9 cellular contexts compared by ENCODE assay signal in genomic region chr5:134115806-134116175, GRCh38. TPM values are rescaled to one million over a fixed set of nuclear protein-coding genes. Genes with fewer than 3 reads are reported as not detected.
DNase-seq lines count a peak whose midpoint lies in the region; ATAC-seq, FAIRE-seq and TF ChIP-seq lines count a peak whose summit lies in the region.
"Had no signal": no experiment of that assay in that cellular context is flagged by ENCODE, and none has a peak within 500 bp of the region (broad histone marks: within the 10 kb centered on the region; RNA-seq: fewer than 3 reads in every experiment).

No MANE protein-coding gene starts in this region.

- H3K9ac ChIP-seq in HCT116 (ENCODE audit: low read length), result peak overlapping the region; percentile 70
- peak overlapping the region; percentile 72 for H3K9ac ChIP-seq in astrocyte (ENCODE audit: low read length)

- BruUV-seq in HCT116 (replicated peaks; lab: Mats Ljungman, UMichigan), result no TSS peak

- peaks cover 11% of the 10 kb centered on the region; the same call in 1 of the 2 replicates for H3K27me3 ChIP-seq in ACC112 (ENCODE audit: insufficient read depth, low read length)
- no peaks in the 10 kb centered on the region for H3K27me3 ChIP-seq in HCT116 (ENCODE audit: insufficient read depth, low read length)
- H3K27me3 ChIP-seq in astrocyte (ENCODE audit: insufficient read depth, low read length), result peaks cover 4% of the 10 kb centered on the region

- CTCF ChIA-PET in HCT116 (lab: Charles Lee), result no interaction called here

- H4K20me1 ChIP-seq in HCT116 (ENCODE audit: insufficient read depth) (no peaks in the 10 kb centered on the region), astrocyte (ENCODE audit: insufficient read depth, low read length) (peaks cover 38% of the 10 kb centered on the region)

- H3K4me3 ChIP-seq in ACC112 (ENCODE audit: low read depth, low read length), result peak overlapping the region; percentile 90
- H3K4me3 ChIP-seq in HCT116 (replicated peaks in 1 of 2; ENCODE audit: low read depth in 1 of 2, low read length in 2 of 2), result peak overlapping the region; percentile 57 to 69
- peak overlapping the region; percentile 52 for H3K4me3 ChIP-seq in astrocyte (ENCODE audit: insufficient read depth, low read depth, low read length)

- H3K79me2 ChIP-seq in ACC112 (ENCODE audit: control insufficient read depth, insufficient read depth, low read length, unreplicated experiment) (no peaks in the 10 kb centered on the region), HCT116 (ENCODE audit: insufficient read depth, low read length) (no peaks in the 10 kb centered on the region), astrocyte (ENCODE audit: insufficient read depth, low read length) (peaks cover 3% of the 10 kb centered on the region)

- H3K4me1 Mint-ChIP-seq in astrocyte (ENCODE audit: low read depth, unreplicated experiment) (peaks cover 8% of the 10 kb centered on the region), naive B cell (peaks cover 11 to 13% (median 13%) of the 10 kb centered on the region in 3 donors)

- FAIRE-seq in astrocyte (lab: Jason Lieb, UNC), result no peak

- H3K36me3 ChIP-seq in ACC112 (ENCODE audit: insufficient read depth, low read length), result no peaks in the 10 kb centered on the region
- H3K36me3 ChIP-seq in HCT116 (ENCODE audit: control insufficient read depth in 1 of 2, insufficient read depth in 2 of 2, low read length in 2 of 2), result 0 out of 4 replicates have a peak, but pooled peaks cover 0 to 8% of the 10 kb centered on the region in 2 experiments
- peaks cover 9% of the 10 kb centered on the region for H3K36me3 ChIP-seq in astrocyte (ENCODE audit: insufficient read depth, low read length)

- H3K27ac ChIP-seq in ACC112 (ENCODE audit: low read depth, low read length) (no peak overlapping the region), HCT116 (ENCODE audit: low read depth, low read length) (no peak overlapping the region), astrocyte (ENCODE audit: low read depth, low read length) (no peak overlapping the region)

- no peak for TF ChIP-seq RAD21 in HCT116 (IDR thresholded peaks at IDR 0.05; ENCODE audit: low read depth)

- no peaks in the 10 kb centered on the region for H3K9me2 ChIP-seq in HCT116 (ENCODE audit: insufficient read depth)

- DNase-seq in HCT116 (ENCODE audit: low read depth, low spot score) (no peak), astrocyte (ENCODE audit: low read depth) (no peak), naive B cell (no peak), GF-D8 (lab: John Stamatoyannopoulos, UW) (no peak), NCI-H1105 (lab: John Stamatoyannopoulos, UW) (no peak), NCI-H2081 (lab: John Stamatoyannopoulos, UW) (no peak)
- no peak for DNase-seq in activated CD4-positive, CD25-positive, alpha-beta regulatory T cell treated with anti-CD3 and anti-CD28 coated beads, Interleukin-2, amount 50 U/mL, for 72 hours
- DNase-seq: NCI-H2171 had no signal

- H2AFZ ChIP-seq in ACC112 (ENCODE audit: low read length, unreplicated experiment), result no peak overlapping the region
- H2AFZ ChIP-seq in HCT116 (ENCODE audit: low read depth, low read length, poor library complexity, severe bottlenecking), result no peak overlapping the region
- no peak overlapping the region for H2AFZ ChIP-seq in astrocyte (ENCODE audit: low read depth, low read length)

- POLR2A ChIA-PET in HCT116 (lab: Charles Lee), result no interaction called here

- ATAC-seq in HCT116 (no peak), naive B cell (ENCODE audit: low read depth in 2 of 2) (no peak)

- H3K36me3 Mint-ChIP-seq in astrocyte (ENCODE audit: low read depth, unreplicated experiment) (peaks cover 5% of the 10 kb centered on the region), naive B cell (no peaks in the 10 kb centered on the region)

- H3K4me3 Mint-ChIP-seq in astrocyte (ENCODE audit: unreplicated experiment) (peak overlapping the region; percentile 68), naive B cell (peak overlapping the region; percentile 67 to 80 (median 74))

- no peak for TF ChIP-seq CTCF in HCT116 (IDR thresholded peaks at IDR 0.05 in 2 of 3, conservative IDR thresholded peaks at IDR 0.05 in 1 of 3; ENCODE audit: borderline replicate concordance in 1 of 3, insufficient read depth in 1 of 3, low read depth in 2 of 3, low read length in 2 of 3)
- TF ChIP-seq CTCF in astrocyte (IDR thresholded peaks at IDR 0.05; ENCODE audit: insufficient read depth, low read depth, low read length), result no peak

- peaks cover 16% of the 10 kb centered on the region for H3K4me1 ChIP-seq in ACC112 (ENCODE audit: control insufficient read depth, insufficient read depth, low read length, unreplicated experiment)
- peaks cover 4 to 28% of the 10 kb centered on the region in 2 experiments; a peak in 3 of 4 replicates for H3K4me1 ChIP-seq in HCT116 (ENCODE audit: control insufficient read depth in 1 of 2, insufficient read depth in 2 of 2, low read length in 2 of 2)
- H3K4me1 ChIP-seq in astrocyte (ENCODE audit: insufficient read depth, low read length), result peaks cover 29% of the 10 kb centered on the region

- H3K27ac Mint-ChIP-seq in astrocyte (ENCODE audit: unreplicated experiment), result no peak overlapping the region
- peak overlapping the region in 3 of 6 donors; percentile 4 to 80 (median 59) for H3K27ac Mint-ChIP-seq in naive B cell

- RAD21 ChIA-PET in HCT116 (lab: Charles Lee; ENCODE audit: low non-redundant PET in 1 of 2, low total read pairs in 2 of 2, uncharacterized antibody in 2 of 2, unreplicated experiment in 2 of 2), result no interaction called here

- H3K4me2 ChIP-seq in HCT116 (ENCODE audit: low read length), result peak overlapping the region; percentile 93
- peak overlapping the region; percentile 92 for H3K4me2 ChIP-seq in astrocyte (ENCODE audit: low read length)

- H3K9me3 Mint-ChIP-seq in astrocyte (ENCODE audit: unreplicated experiment) (no peaks in the 10 kb centered on the region), naive B cell (no peaks in the 10 kb centered on the region)

- intact Hi-C loops in HCT116 (cut with micrococcal nuclease), result no loop called here

- H3K9me3 ChIP-seq in HCT116 (ENCODE audit: control insufficient read depth in 1 of 2, insufficient read depth in 1 of 2, low read depth in 1 of 2, low read length in 2 of 2) (no peaks in the 10 kb centered on the region), astrocyte (ENCODE audit: insufficient read depth, low read depth, low read length) (no peaks in the 10 kb centered on the region)

- H3K27me3 Mint-ChIP-seq in astrocyte (ENCODE audit: low read depth, unreplicated experiment) (peaks cover 41% of the 10 kb centered on the region), naive B cell (peaks cover 19 to 35% (median 34%) of the 10 kb centered on the region in 3 donors)

- no peak for TF ChIP-seq POLR2A in HCT116 (IDR thresholded peaks at IDR 0.05; ENCODE audit: borderline replicate concordance, extremely low read depth, insufficient read depth, insufficient read length)

TF ChIP-seq in HCT116, 20 proteins besides CTCF, POLR2A, EP300 and RAD21:
- TF ChIP-seq ATF3 (IDR thresholded peaks at IDR 0.05) (no peak), SRF (IDR thresholded peaks at IDR 0.05; ENCODE audit: low read depth) (no peak), TCF7L2 (IDR thresholded peaks at IDR 0.05; ENCODE audit: borderline replicate concordance, extremely low read depth, insufficient read depth, insufficient read length) (no peak), CEBPB (IDR thresholded peaks at IDR 0.05; ENCODE audit: low read depth) (no peak), ZBTB33 (IDR thresholded peaks at IDR 0.05; ENCODE audit: extremely low read depth, insufficient replicate concordance, low read length) (no peak), SIN3A (IDR thresholded peaks at IDR 0.05; ENCODE audit: low read depth) (no peak), ZFX (IDR thresholded peaks at IDR 0.05) (no peak), EGR1 (IDR thresholded peaks at IDR 0.05; ENCODE audit: low read depth) (no peak), YY1 (IDR thresholded peaks at IDR 0.05; ENCODE audit: extremely low read depth, insufficient replicate concordance, low read depth, low read length) (no peak), EZH2phosphoT487 (IDR thresholded peaks at IDR 0.05; ENCODE audit: borderline replicate concordance) (no peak), POLR2AphosphoS5 (IDR thresholded peaks at IDR 0.05; ENCODE audit: low read depth, low read length) (no peak), MAX (IDR thresholded peaks at IDR 0.05) (no peak), JUND (IDR thresholded peaks at IDR 0.05) (no peak), CBX3 (IDR thresholded peaks at IDR 0.05; ENCODE audit: low read depth) (no peak), EZH2 (IDR thresholded peaks at IDR 0.05) (no peak), ZNF274 (IDR thresholded peaks at IDR 0.05; ENCODE audit: low read depth, low read length) (no peak), SP1 (IDR thresholded peaks at IDR 0.05; ENCODE audit: low read depth) (no peak), FOSL1 (IDR thresholded peaks at IDR 0.05; ENCODE audit: low read depth) (no peak)

RNA-seq across cellular contexts. Expression of gene TCF7, which starts 1.3 kb away (rescaled TPM):
- 17.8 TPM for total RNA-seq in HCT116 (2021; ENCODE audit: unreplicated experiment)
- 11.1 and 11.3 TPM in 2 replicates for polyA plus RNA-seq in HCT116 (2012)
- 2.6 TPM in 2 replicates for total RNA-seq in astrocyte
- 1 to 10 TPM in 5 of 6 donors, under 1 TPM in 1; 0.34 to 3.7 (median 2.4) TPM for polyA plus RNA-seq in naive B cell (ENCODE audit: low read depth in 6 of 6)
